In the genomic region with DNA sequence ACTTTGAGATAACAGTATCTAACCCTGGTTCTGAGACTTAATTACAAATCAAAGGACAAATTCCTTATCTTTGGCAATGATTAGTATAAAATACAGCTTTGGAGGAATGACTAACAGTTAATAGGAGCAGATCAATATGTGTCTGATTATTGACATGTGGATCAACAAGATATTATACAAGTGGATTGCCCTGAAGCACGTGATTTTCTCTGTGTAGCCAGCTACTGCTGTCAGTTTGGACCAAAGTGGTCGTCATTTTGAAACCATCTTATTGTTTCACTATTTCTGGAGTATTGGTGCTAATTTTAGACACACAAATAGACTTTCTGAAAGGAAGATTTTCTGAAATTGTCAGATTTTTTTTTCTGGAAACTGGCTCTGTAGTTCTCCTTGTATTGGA, we compare ENCODE assay signal across 18 cellular contexts. TPM values are rescaled to one million over a fixed set of nuclear protein-coding genes. Genes with fewer than 3 reads are reported as not detected.
"Had no signal": no experiment of that assay in that cellular context is flagged by ENCODE, and none has a peak within 500 bp of the region (broad histone marks: within the 10 kb centered on the region; RNA-seq: fewer than 3 reads in every experiment).

No MANE protein-coding gene starts in this region.

- H3K27ac Mint-ChIP-seq: activated CD8-positive, alpha-beta T cell treated with anti-CD3 and anti-CD28 coated beads for 36 hours; activated naive CD8-positive, alpha-beta T cell treated with anti-CD3 and anti-CD28 coated beads, Interleukin-2, amount 10 ng/mL, durations not matched to agents 7 days and 5 days; activated T-cell treated with anti-CD3 and anti-CD28 coated beads, Interleukin-2, amount 50 U/mL, for 72 hours; activated T-helper 2 cell treated with anti-CD3 and anti-CD28 coated beads, Interferon-gamma antibody, Interleukin-2, Interleukin-4, amounts not matched to agents 10 μg/mL and 5 μg/mL and 100 μg/mL, durations not matched to agents 14 hours and 24 hours and 36 hours; T-helper 1 cell treated with Interleukin-12 subunit alpha and Interleukin-12 subunit beta and Interleukin-4 antibody, amounts not matched to agents 30 μg/mL and 1 μg/mL, for 36 hours had no signal

- H3K4me3 Mint-ChIP-seq: activated CD8-positive, alpha-beta T cell treated with anti-CD3 and anti-CD28 coated beads for 36 hours; activated naive CD8-positive, alpha-beta T cell treated with anti-CD3 and anti-CD28 coated beads, Interleukin-2, amount 10 ng/mL, durations not matched to agents 7 days and 5 days; activated T-cell treated with anti-CD3 and anti-CD28 coated beads, Interleukin-2, amount 50 U/mL, for 72 hours; T-helper 1 cell treated with Interleukin-12 subunit alpha and Interleukin-12 subunit beta and Interleukin-4 antibody, amounts not matched to agents 30 μg/mL and 1 μg/mL, for 36 hours had no signal

- H3K36me3 ChIP-seq: adrenal gland had no signal

- H3K4me3 ChIP-seq: adrenal gland had no signal

- H3K4me1 ChIP-seq: adrenal gland had no signal

- H3K27me3 ChIP-seq: adrenal gland had no signal

- ATAC-seq: activated CD4-positive, CD25-positive, alpha-beta regulatory T cell treated with anti-CD3 and anti-CD28 coated beads, Interleukin-2, amount 50 U/mL, for 24 hours; activated CD8-positive, alpha-beta T cell treated with anti-CD3 and anti-CD28 coated beads for 36 hours; activated T-cell treated with anti-CD3 and anti-CD28 coated beads, Interleukin-2, amount 50 U/mL, for 72 hours had no signal

- H3K36me3 Mint-ChIP-seq: activated naive CD8-positive, alpha-beta T cell treated with anti-CD3 and anti-CD28 coated beads, Interleukin-2, amount 10 ng/mL, durations not matched to agents 7 days and 5 days had no signal

- DNase-seq: activated CD4-positive, alpha-beta T cell treated with anti-CD3 and anti-CD28 coated beads for 4 hours; activated CD8-positive, alpha-beta memory T cell treated with anti-CD3 and anti-CD28 coated beads, Interleukin-2, amount 50 U/mL, for 4 hours; activated CD8-positive, alpha-beta T cell treated with anti-CD3 and anti-CD28 coated beads for 36 hours; activated naive CD4-positive, alpha-beta T cell treated with anti-CD3 and anti-CD28 coated beads, Interleukin-2, amount 50 U/mL, for 16 hours; activated naive CD8-positive, alpha-beta T cell treated with anti-CD3 and anti-CD28 coated beads, Interleukin-2, amount 10 ng/mL, durations not matched to agents 7 days and 5 days; activated T-cell treated with anti-CD3 and anti-CD28 coated beads, Interleukin-2, amount 50 U/mL, for 72 hours; adrenal gland; anterior cingulate cortex; NCI-H1092; NCI-H1417; NCI-H1694; NCI-H2029; NCI-H446; PC-3; SHP77 treated with DMSO at 0.1 percent for 48 hours had no signal

- H3K4me1 Mint-ChIP-seq: activated naive CD8-positive, alpha-beta T cell treated with anti-CD3 and anti-CD28 coated beads, Interleukin-2, amount 10 ng/mL, durations not matched to agents 7 days and 5 days had no signal

- H3K27ac ChIP-seq: adrenal gland had no signal

- H3K9me3 ChIP-seq: adrenal gland had no signal

- H3K27me3 Mint-ChIP-seq: activated CD8-positive, alpha-beta T cell treated with anti-CD3 and anti-CD28 coated beads for 36 hours; activated naive CD8-positive, alpha-beta T cell treated with anti-CD3 and anti-CD28 coated beads, Interleukin-2, amount 10 ng/mL, durations not matched to agents 7 days and 5 days had no signal

RNA-seq across cellular contexts. Expression of a gene that starts 6.2 kb away (rescaled TPM):
- total RNA-seq: activated CD8-positive, alpha-beta T cell treated with anti-CD3 and anti-CD28 coated beads for 36 hours; activated naive CD8-positive, alpha-beta T cell treated with anti-CD3 and anti-CD28 coated beads, Interleukin-2, amount 10 ng/mL, durations not matched to agents 7 days and 5 days; activated T-cell treated with anti-CD3 and anti-CD28 coated beads, Interleukin-2, amount 50 U/mL, for 72 hours; activated T-helper 2 cell treated with anti-CD3 and anti-CD28 coated beads, Interferon-gamma antibody, Interleukin-2, Interleukin-4, amounts not matched to agents 10 μg/mL and 5 μg/mL and 100 μg/mL, durations not matched to agents 14 hours and 24 hours and 36 hours had no signal
